8 cellular contexts compared by ENCODE assay signal in genomic region chr4:70734168-70734954, GRCh38. TPM values are rescaled to one million over a fixed set of nuclear protein-coding genes. Genes with fewer than 3 reads are reported as not detected.
DNase-seq lines count a peak whose midpoint lies in the region; ATAC-seq and TF ChIP-seq lines count a peak whose summit lies in the region.

No MANE protein-coding gene starts in this region.

- peak; percentile 92 for ATAC-seq in activated CD4-positive, alpha-beta T cell treated with anti-CD3 and anti-CD28 coated beads for 36 hours
- ATAC-seq in GM21723 (IDR thresholded peaks at IDR 0.05; ENCODE audit: unreplicated experiment): peak; percentile 90
- peak; percentile 90 for ATAC-seq in activated CD8-positive, alpha-beta T cell treated with anti-CD3 and anti-CD28 coated beads for 36 hours

- H3K27me3 Mint-ChIP-seq in activated CD4-positive, alpha-beta T cell treated with anti-CD3 and anti-CD28 coated beads for 36 hours: no peaks in the 10 kb centered on the region
- H3K27me3 Mint-ChIP-seq in activated CD8-positive, alpha-beta T cell treated with anti-CD3 and anti-CD28 coated beads for 36 hours: no peaks in the 10 kb centered on the region

- peak overlapping the region; percentile 52 for H3K4me3 Mint-ChIP-seq in activated CD4-positive, alpha-beta T cell treated with anti-CD3 and anti-CD28 coated beads for 36 hours
- H3K4me3 Mint-ChIP-seq in activated CD8-positive, alpha-beta T cell treated with anti-CD3 and anti-CD28 coated beads for 36 hours: peak overlapping the region; percentile 76

- H3K9me3 ChIP-seq in KOPT-K1 (ENCODE audit: insufficient read depth, low read length, poor library complexity, severe bottlenecking): no peaks in the 10 kb centered on the region

- CTCF ChIA-PET in activated CD4-positive, alpha-beta T cell treated with anti-CD3 and anti-CD28 coated beads for 36 hours (lab: Charles Lee): interaction anchor here (0.6 to 2.8 kb wide), 16 partner anchors 10 to 276 kb away, joined by 3 to 19 read pairs (median 4); partner anchors contain the start of gene RUFY3
- CTCF ChIA-PET in activated CD8-positive, alpha-beta T cell treated with anti-CD3 and anti-CD28 coated beads for 36 hours (lab: Charles Lee): interaction anchor here (0.8 to 2.9 kb wide), 22 partner anchors 8 to 451 kb away, joined by 3 to 31 read pairs (median 4); partner anchors contain the start of genes DCK, RUFY3 and UTP3

- POLR2A ChIA-PET in activated CD4-positive, alpha-beta T cell treated with anti-CD3 and anti-CD28 coated beads for 36 hours (lab: Charles Lee): interaction anchor here (0.6 to 0.9 kb wide), 5 partner anchors 21 to 959 kb away, joined by 3 read pairs; partner anchors contain the start of gene DCK
- POLR2A ChIA-PET in activated CD8-positive, alpha-beta T cell treated with anti-CD3 and anti-CD28 coated beads for 36 hours (lab: Charles Lee): interaction anchor here (0.6 to 2.8 kb wide), 10 partner anchors 15 to 262 kb away, joined by 3 to 15 read pairs (median 4); partner anchors contain the start of genes DCK, GRSF1 and UTP3

- no peaks in the 10 kb centered on the region for H3K36me3 ChIP-seq in KOPT-K1 (ENCODE audit: insufficient read depth, low read length)

- no peaks in the 10 kb centered on the region for H3K9me3 Mint-ChIP-seq in activated CD4-positive, alpha-beta T cell treated with anti-CD3 and anti-CD28 coated beads for 36 hours (ENCODE audit: low read depth)
- no peaks in the 10 kb centered on the region for H3K9me3 Mint-ChIP-seq in activated CD8-positive, alpha-beta T cell treated with anti-CD3 and anti-CD28 coated beads for 36 hours

- intact Hi-C loops in activated CD4-positive, alpha-beta T cell treated with anti-CD3 and anti-CD28 coated beads for 36 hours (cut with DNase I, micrococcal nuclease): loop anchor here (1.0 to 10.0 kb wide), 4 partner anchors 29 to 70 kb away; partner anchors contain the start of gene UTP3 (in 2 of the 2)
- intact Hi-C loops in activated CD8-positive, alpha-beta T cell treated with anti-CD3 and anti-CD28 coated beads for 36 hours (cut with micrococcal nuclease): no loop called here

- H3K36me3 Mint-ChIP-seq in activated CD4-positive, alpha-beta T cell treated with anti-CD3 and anti-CD28 coated beads for 36 hours (ENCODE audit: low read depth): no peaks in the 10 kb centered on the region
- H3K36me3 Mint-ChIP-seq in activated CD8-positive, alpha-beta T cell treated with anti-CD3 and anti-CD28 coated beads for 36 hours (ENCODE audit: low read depth): no peaks in the 10 kb centered on the region

- no peak for TF ChIP-seq CTCF in activated CD8-positive, alpha-beta T cell treated with anti-CD3 and anti-CD28 coated beads for 36 hours (IDR thresholded peaks at IDR 0.05)
- no peak for TF ChIP-seq CTCF in foreskin fibroblast (IDR thresholded peaks at IDR 0.05; ENCODE audit: low read depth, low read length)

- H3K27ac ChIP-seq in KOPT-K1 (ENCODE audit: low read depth, low read length, poor library complexity, severe bottlenecking): peak overlapping the region; percentile 97

- H3K27ac Mint-ChIP-seq in activated CD4-positive, alpha-beta T cell treated with anti-CD3 and anti-CD28 coated beads for 36 hours: peak overlapping the region; percentile 74
- H3K27ac Mint-ChIP-seq in activated CD8-positive, alpha-beta T cell treated with anti-CD3 and anti-CD28 coated beads for 36 hours: peak overlapping the region; percentile 90

- H3K4me1 Mint-ChIP-seq in activated CD4-positive, alpha-beta T cell treated with anti-CD3 and anti-CD28 coated beads for 36 hours: peaks cover 36% of the 10 kb centered on the region
- peaks cover 37% of the 10 kb centered on the region for H3K4me1 Mint-ChIP-seq in activated CD8-positive, alpha-beta T cell treated with anti-CD3 and anti-CD28 coated beads for 36 hours (ENCODE audit: low read depth)

- H3K4me3 ChIP-seq in foreskin fibroblast (ENCODE audit: low read depth in 1 of 2, low read length in 2 of 2): peak overlapping the region; percentile 39 to 52

- peak; percentile 39 for DNase-seq in activated CD4-positive, alpha-beta T cell treated with anti-CD3 and anti-CD28 coated beads for 36 hours
- DNase-seq in activated CD4-positive, alpha-beta T cell treated with anti-CD3 and anti-CD28 coated beads for 1 hour: no peak
- DNase-seq in activated CD8-positive, alpha-beta T cell treated with anti-CD3 and anti-CD28 coated beads for 36 hours: peak; percentile 59
- DNase-seq in foreskin fibroblast (peak; percentile 24 to 35), pons (ENCODE audit: low spot score) (peak; percentile 82), NCI-H1092 (lab: John Stamatoyannopoulos, UW) (no peak)

RNA-seq across cellular contexts. Expression of gene RUFY3, which starts 12.6 kb away (rescaled TPM):
- 10 to 100 TPM; 10.6 to 11.2 TPM for total RNA-seq in activated CD4-positive, alpha-beta T cell treated with anti-CD3 and anti-CD28 coated beads for 36 hours
- 10 to 100 TPM; 13.6 to 17.5 TPM for total RNA-seq in activated CD8-positive, alpha-beta T cell treated with anti-CD3 and anti-CD28 coated beads for 36 hours

RNA-seq across cellular contexts. Expression of gene UTP3, which starts 46.0 kb away (rescaled TPM):
- total RNA-seq in activated CD4-positive, alpha-beta T cell treated with anti-CD3 and anti-CD28 coated beads for 36 hours: 10 to 100 TPM; 32.6 to 34.3 TPM
- 10 to 100 TPM; 31.0 to 33.5 TPM for total RNA-seq in activated CD8-positive, alpha-beta T cell treated with anti-CD3 and anti-CD28 coated beads for 36 hours

Comparison
In these comparisons a context has a peak if more than half of its experiments do, and no peak if none do; other contexts are left out.
1. DNase-seq: peak in activated CD4-positive, alpha-beta T cell treated with anti-CD3 and anti-CD28 coated beads for 36 hours (single experiment), activated CD8-positive, alpha-beta T cell treated with anti-CD3 and anti-CD28 coated beads for 36 hours (single experiment), foreskin fibroblast (2 of 2) and pons (single experiment); none in activated CD4-positive, alpha-beta T cell treated with anti-CD3 and anti-CD28 coated beads for 1 hour (single experiment) and NCI-H1092 (single experiment).
2. Peak in every context shown above with its lines, with median percentiles within 50 percentile points of each other: ATAC-seq.